ENCODE assay signal across 8 cellular contexts in genomic region chr7:12686234-12686893, GRCh38. TPM values are rescaled to one million over a fixed set of nuclear protein-coding genes. Genes with fewer than 3 reads are reported as not detected.
A peak's percentile ranks its signal among the peaks of the same experiment; 100 is the strongest.
DNase-seq lines count a peak whose midpoint lies in the region; ATAC-seq, FAIRE-seq and TF ChIP-seq lines count a peak whose summit lies in the region.

No MANE protein-coding gene starts in this region.

- H3K36me3 Mint-ChIP-seq in T-helper 2 cell treated with Interferon-gamma antibody and Interleukin-4, amounts not matched to agents 5 μg/mL and 100 μg/mL, for 36 hours (ENCODE audit: low read depth): peaks cover 9% of the 10 kb centered on the region

- intact Hi-C loops in ascending aorta (cut with DNase I): loop anchor here (2.0 to 5.0 kb wide), 4 partner anchors 32 to 1304 kb away; partner anchors contain the start of gene TMEM106B

- H2AFZ ChIP-seq in hepatocyte (peak overlapping the region; percentile 88), Karpas-422 (ENCODE audit: low read length) (no peak overlapping the region)

- H3K9me3 Mint-ChIP-seq in T-helper 2 cell treated with Interferon-gamma antibody and Interleukin-4, amounts not matched to agents 5 μg/mL and 100 μg/mL, for 36 hours: no peaks in the 10 kb centered on the region

- peak; percentile 82 for ATAC-seq in HG02870 (IDR thresholded peaks at IDR 0.05; ENCODE audit: unreplicated experiment)

- H3K9me2 ChIP-seq in hepatocyte (replicated peaks; ENCODE audit: insufficient read depth) (no peaks in the 10 kb centered on the region), Karpas-422 (replicated peaks; ENCODE audit: insufficient read depth, low read length) (no peaks in the 10 kb centered on the region)

- H3K27me3 Mint-ChIP-seq in T-helper 2 cell treated with Interferon-gamma antibody and Interleukin-4, amounts not matched to agents 5 μg/mL and 100 μg/mL, for 36 hours (ENCODE audit: low read depth): peaks cover 5% of the 10 kb centered on the region

- FAIRE-seq in GM12892 (lab: Jason Lieb, UNC): peak; percentile 84

- no peak for TF ChIP-seq POLR2A in GM12892 (IDR thresholded peaks at IDR 0.05; ENCODE audit: low read depth, low read length)

- H3K36me3 ChIP-seq in ascending aorta (no peaks in the 10 kb centered on the region), hepatocyte (replicated peaks; ENCODE audit: insufficient read depth, low read depth) (no peaks in the 10 kb centered on the region), Karpas-422 (ENCODE audit: insufficient read depth, low read length) (no peaks in the 10 kb centered on the region)

- H3K4me2 ChIP-seq in hepatocyte (peak overlapping the region; percentile 79), Karpas-422 (ENCODE audit: low read depth, low read length, poor library complexity, severe bottlenecking) (no peak overlapping the region)

- H3K4me1 ChIP-seq in ascending aorta (peaks cover 0 to 3% of the 10 kb centered on the region in 2 donors), hepatocyte (ENCODE audit: insufficient read depth) (no peaks in the 10 kb centered on the region), Karpas-422 (ENCODE audit: low read length) (no peaks in the 10 kb centered on the region)

- no peaks in the 10 kb centered on the region for H3K9me3 ChIP-seq in ascending aorta
- H3K9me3 ChIP-seq in hepatocyte (ENCODE audit: low read depth): no peaks in the 10 kb centered on the region
- H3K9me3 ChIP-seq in Karpas-422 (ENCODE audit: low read length): no peaks in the 10 kb centered on the region

- peaks cover 16% of the 10 kb centered on the region for H4K20me1 ChIP-seq in hepatocyte (ENCODE audit: insufficient read depth, poor library complexity, severe bottlenecking)
- no peaks in the 10 kb centered on the region for H4K20me1 ChIP-seq in Karpas-422 (ENCODE audit: insufficient read depth, low read depth, low read length)

- H3K4me3 Mint-ChIP-seq in T-helper 2 cell treated with Interferon-gamma antibody and Interleukin-4, amounts not matched to agents 5 μg/mL and 100 μg/mL, for 36 hours: peak overlapping the region; percentile 96

- TF ChIP-seq CTCF in ascending aorta (IDR thresholded peaks at IDR 0.05) (peak; percentile 59 to 96 (median 75)), hepatocyte (IDR thresholded peaks at IDR 0.05; ENCODE audit: poor library complexity) (peak; percentile 82)

- 9% methylated on average over 49 of the region's 54 CpGs for WGBS in hepatocyte (ENCODE audit: low lambda C conversion rate, missing lambda C conversion rate)

- no peak overlapping the region for H3K9ac ChIP-seq in Karpas-422 (ENCODE audit: low read length)

- H3K27me3 ChIP-seq in ascending aorta: no peaks in the 10 kb centered on the region
- H3K27me3 ChIP-seq in hepatocyte: no peaks in the 10 kb centered on the region
- H3K27me3 ChIP-seq in Karpas-422 (ENCODE audit: low read length): no peaks in the 10 kb centered on the region

- H3K4me3 ChIP-seq in ascending aorta (peak overlapping the region; percentile 96 to 99), hepatocyte (peak overlapping the region; percentile 72), Karpas-422 (ENCODE audit: low read length) (no peak overlapping the region)

- H3K27ac ChIP-seq in ascending aorta: peak overlapping the region; percentile 83 to 92
- peak overlapping the region; percentile 92 for H3K27ac ChIP-seq in hepatocyte
- H3K27ac ChIP-seq in Karpas-422 (ENCODE audit: low read length): no peak overlapping the region

- H3K4me1 Mint-ChIP-seq in T-helper 2 cell treated with Interferon-gamma antibody and Interleukin-4, amounts not matched to agents 5 μg/mL and 100 μg/mL, for 36 hours (ENCODE audit: low read depth): peaks cover 28% of the 10 kb centered on the region

- peak overlapping the region; percentile 97 for H3K27ac Mint-ChIP-seq in T-helper 2 cell treated with Interferon-gamma antibody and Interleukin-4, amounts not matched to agents 5 μg/mL and 100 μg/mL, for 36 hours

- H3K79me2 ChIP-seq in hepatocyte (peaks cover 35% of the 10 kb centered on the region), Karpas-422 (ENCODE audit: low read length) (no peaks in the 10 kb centered on the region)

- DNase-seq in GM12892 (ENCODE audit: insufficient read length) (peak; percentile 59), NCI-H146 (lab: John Stamatoyannopoulos, UW) (peak; percentile 95), ascending aorta (ENCODE audit: low spot score in 2 of 2) (peak; percentile 85 to 95), hepatocyte (ENCODE audit: low spot score) (peak; percentile 94), renal cortical epithelial cell (ENCODE audit: low read depth) (peak; percentile 87), Karpas-422 (no peak)
- DNase-seq in T-helper 2 cell treated with Interferon-gamma antibody and Interleukin-4, amounts not matched to agents 5 μg/mL and 100 μg/mL, for 36 hours (ENCODE audit: low spot score): peak; percentile 96

RNA-seq across cellular contexts. Expression of gene ARL4A, which starts 1.1 kb away (rescaled TPM):
- 2.1 TPM for polyA plus RNA-seq in GM12892 (2012; ENCODE audit: missing spikeins)
- total RNA-seq in ascending aorta: 55.5 TPM
- 64.0 and 66.7 TPM in 2 replicates for total RNA-seq in hepatocyte
- polyA plus RNA-seq in hepatocyte: 59.3 and 60.3 TPM in 2 replicates
- 27.7 and 32.1 TPM in 2 replicates for total RNA-seq in renal cortical epithelial cell
- total RNA-seq in Karpas-422 (2014; rRNA removed; shearing (Covaris generic); ENCODE audit: low replicate concordance): not detected in 2 replicates

Comparison
In these comparisons a context has a peak if more than half of its experiments do, and no peak if none do; other contexts are left out.
1. RNA of gene ARL4A, which starts 1.1 kb away (total RNA-seq): 64.0 to 66.7 TPM in hepatocyte, 55.5 TPM in ascending aorta (single experiment) and 27.7 to 32.1 TPM in renal cortical epithelial cell; not detected in Karpas-422; every median in the first group is over 10 times any median in the second.